9 cellular contexts compared by ENCODE assay signal in the genomic region with DNA sequence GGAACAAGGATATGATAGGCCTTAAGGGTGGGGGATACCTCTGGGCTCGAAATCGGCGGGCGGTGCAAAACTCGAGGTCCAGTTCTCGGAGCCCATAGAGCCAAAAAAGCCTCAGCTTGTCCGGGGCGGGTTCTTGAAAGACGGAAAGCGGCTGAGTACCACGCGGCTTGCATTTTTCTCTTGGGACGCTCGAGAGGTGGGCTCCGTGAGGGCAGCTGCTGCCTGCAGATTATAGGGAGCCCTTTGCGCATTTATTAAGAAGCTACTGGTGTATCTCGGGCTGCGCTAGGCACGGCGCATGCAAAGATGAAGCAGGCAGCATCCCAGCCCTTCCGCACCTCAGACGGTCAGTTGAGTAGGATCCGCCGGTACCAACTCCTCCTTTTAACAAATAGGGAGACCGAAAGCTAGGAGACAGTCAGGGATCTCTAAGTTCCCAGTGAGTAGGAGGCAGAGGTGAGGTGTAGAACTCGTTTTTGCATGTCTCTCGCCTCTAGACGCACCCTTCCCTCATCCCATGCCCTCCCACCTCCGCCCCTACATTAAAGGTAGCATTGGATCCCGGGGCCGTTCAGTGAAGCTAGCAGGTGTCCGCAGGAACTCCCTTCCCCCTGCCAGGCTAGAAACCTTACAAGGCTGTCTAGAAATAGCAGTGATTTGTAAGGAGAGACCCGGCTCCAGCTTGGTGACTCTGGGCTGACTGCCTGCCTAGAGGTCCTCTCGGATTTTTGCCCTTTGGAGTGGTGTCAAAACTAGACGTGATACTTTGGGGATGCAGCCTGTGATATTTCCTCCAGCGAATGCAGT. TPM values are rescaled to one million over a fixed set of nuclear protein-coding genes. Genes with fewer than 3 reads are reported as not detected.
A peak's percentile ranks its signal among the peaks of the same experiment; 100 is the strongest.
DNase-seq lines count a peak whose midpoint lies in the region; ATAC-seq and TF ChIP-seq lines count a peak whose summit lies in the region.
"Had no signal": no experiment of that assay in that cellular context is flagged by ENCODE, and none has a peak within 500 bp of the region (broad histone marks: within the 10 kb centered on the region; RNA-seq: fewer than 3 reads in every experiment).

No MANE protein-coding gene starts in this region.

- peaks cover 37% of the 10 kb centered on the region for H4K20me1 ChIP-seq in PC-9 (ENCODE audit: insufficient read depth)

- peaks cover 35% of the 10 kb centered on the region for H3K36me3 ChIP-seq in PC-9 (ENCODE audit: low read depth)
- H3K36me3 ChIP-seq in iPS-20b (ENCODE audit: insufficient read depth, low read depth, low read length) = peaks cover 35% of the 10 kb centered on the region
- peaks cover 31 to 39% (median 32%) of the 10 kb centered on the region in 3 donors for H3K36me3 ChIP-seq in skeletal muscle tissue (ENCODE audit: control insufficient read depth in 3 of 3, insufficient read depth in 3 of 3, low read length in 3 of 3)

- peaks cover 67% of the 10 kb centered on the region for H3F3A ChIP-seq in PC-9 (ENCODE audit: insufficient read depth, low read depth)

- peak overlapping the region; percentile 92; the same call in 1 of the 2 replicates for H3K9ac ChIP-seq in iPS-20b (ENCODE audit: low read depth, low read length)
- H3K9ac ChIP-seq in skeletal muscle tissue (ENCODE audit: low read depth in 1 of 3, low read length in 3 of 3) = peak overlapping the region; percentile 98 to 99 (median 99)

- DNase-seq in PC-9 (peak in 1 of 2 experiments; percentile 10), astrocyte of the hippocampus (ENCODE audit: low read depth, low spot score) (peak; percentile 46), Kasumi-1 (lab: John Stamatoyannopoulos, UW) (no peak), NCI-H446 treated with DMSO at 0.1 percent for 48 hours (lab: John Stamatoyannopoulos, UW) (no peak)

- H3K27ac ChIP-seq in PC-9 (peak overlapping the region; percentile 84), iPS-20b (ENCODE audit: low read length) (peak overlapping the region; percentile 16), skeletal muscle tissue (ENCODE audit: low read depth, low read length) (peak overlapping the region; percentile 99)

- H3K4me3 ChIP-seq in PC-9 (peak overlapping the region; percentile 79), iPS-20b (ENCODE audit: low read length) (peak overlapping the region; percentile 94), skeletal muscle tissue (ENCODE audit: low read length in 3 of 3) (peak overlapping the region; percentile 85 to 99 (median 98))

- H3K27me3 ChIP-seq in PC-9 (ENCODE audit: insufficient read depth, low read depth) = no peaks in the 10 kb centered on the region
- peaks cover 10% of the 10 kb centered on the region for H3K27me3 ChIP-seq in iPS-20b (ENCODE audit: insufficient read depth, low read length)
- no peaks in the 10 kb centered on the region for H3K27me3 ChIP-seq in skeletal muscle tissue (ENCODE audit: control insufficient read depth in 3 of 3, insufficient read depth in 3 of 3, low read length in 3 of 3)

- POLR2A ChIA-PET in PC-9 (lab: Charles Lee; ENCODE audit: unreplicated experiment) = interaction anchor here (0.5 to 2.1 kb wide), 17 partner anchors 11 to 684 kb away, joined by 3 to 61 read pairs (median 7); a partner anchor contains a TSS

- H2AFZ ChIP-seq in PC-9 = peak overlapping the region; percentile 81

- H3K4me1 ChIP-seq in PC-9 (replicated peaks; ENCODE audit: insufficient read depth) (peaks cover 33% of the 10 kb centered on the region), iPS-20b (ENCODE audit: insufficient read depth, low read length) (peaks cover 6% of the 10 kb centered on the region; the same call in 1 of the 2 replicates), skeletal muscle tissue (ENCODE audit: control insufficient read depth in 3 of 3, insufficient read depth in 3 of 3, low read length in 3 of 3) (peaks cover 20 to 38% (median 21%) of the 10 kb centered on the region in 3 donors)

- intact Hi-C loops in PC-9 (cut with micrococcal nuclease; ENCODE audit: unreplicated experiment) = loop anchor here (1.0 to 10.0 kb wide), 4 partner anchors 11 to 153 kb away; a partner anchor contains a TSS

- peaks cover 74% of the 10 kb centered on the region for H3K79me2 ChIP-seq in PC-9 (ENCODE audit: low read depth)

- ATAC-seq in GM19455 (IDR thresholded peaks at IDR 0.05; ENCODE audit: unreplicated experiment) = peak; percentile 0
- no peak for ATAC-seq in HG03439 (IDR thresholded peaks at IDR 0.05; ENCODE audit: unreplicated experiment)

- H3K9me2 ChIP-seq in PC-9 (ENCODE audit: insufficient read depth) = no peaks in the 10 kb centered on the region

- no peak for TF ChIP-seq CTCF in PC-9 (conservative IDR thresholded peaks at IDR 0.05)

- CTCF ChIA-PET in PC-9 (lab: Charles Lee) = interaction anchor here (0.6 to 1.7 kb wide), 4 partner anchors 11 to 547 kb away, joined by 3 to 11 read pairs (median 8); no protein-coding TSS in a partner anchor

- H3K4me2 ChIP-seq in PC-9 = peak overlapping the region; percentile 85

- BruUV-seq in PC-9 (replicated peaks; lab: Mats Ljungman, UMichigan) = no TSS peak

- H3K9me3 ChIP-seq in PC-9 (ENCODE audit: insufficient read depth, low read depth) = no peaks in the 10 kb centered on the region
- H3K9me3 ChIP-seq in iPS-20b (ENCODE audit: insufficient read depth, low read depth, low read length) = no peaks in the 10 kb centered on the region
- H3K9me3 ChIP-seq in skeletal muscle tissue (ENCODE audit: control insufficient read depth in 3 of 3, low read length in 3 of 3) = no peaks in the 10 kb centered on the region

RNA-seq across cellular contexts. Expression of a gene that starts 0.8 kb away (rescaled TPM):
- total RNA-seq in PC-9 (2021) (716 and 962 TPM in 2 replicates), skeletal muscle tissue (390 TPM)

RNA-seq across cellular contexts. Expression of a gene that starts 17.0 kb away (rescaled TPM):
- total RNA-seq in PC-9 (2021) (not detected in 2 replicates), skeletal muscle tissue (not detected)
- total RNA-seq: subcutaneous adipose tissue had no signal

Comparison
In these comparisons a context has a peak if more than half of its experiments do, and no peak if none do; other contexts are left out.
1. H3K27ac ChIP-seq: peak in every context shown above with its lines; median percentile 99 in skeletal muscle tissue; 84 in PC-9; 16 in iPS-20b.